1 cellular context compared by ENCODE assay signal in genomic region chr10:95264227-95265051, GRCh38.
TF ChIP-seq lines count a peak whose summit lies in the region.

No MANE protein-coding gene starts in this region.

TF ChIP-seq in A549, 52 proteins besides CTCF, POLR2A, EP300 and RAD21 (continued from another document):
- TF ChIP-seq USF2 (IDR thresholded peaks at IDR 0.05), result no peak
- no peak for TF ChIP-seq RFX5 (IDR thresholded peaks at IDR 0.05)
- no peak for TF ChIP-seq FOSL2 (IDR thresholded peaks at IDR 0.05)
- no peak for TF ChIP-seq FOSL2 (CRISPR knock-in tag; IDR thresholded peaks at IDR 0.05)
- TF ChIP-seq KDM1A (IDR thresholded peaks at IDR 0.05; ENCODE audit: low read depth), result no peak
- no peak for TF ChIP-seq ZC3H11A (IDR thresholded peaks at IDR 0.05)
- TF ChIP-seq, protein P1, sequence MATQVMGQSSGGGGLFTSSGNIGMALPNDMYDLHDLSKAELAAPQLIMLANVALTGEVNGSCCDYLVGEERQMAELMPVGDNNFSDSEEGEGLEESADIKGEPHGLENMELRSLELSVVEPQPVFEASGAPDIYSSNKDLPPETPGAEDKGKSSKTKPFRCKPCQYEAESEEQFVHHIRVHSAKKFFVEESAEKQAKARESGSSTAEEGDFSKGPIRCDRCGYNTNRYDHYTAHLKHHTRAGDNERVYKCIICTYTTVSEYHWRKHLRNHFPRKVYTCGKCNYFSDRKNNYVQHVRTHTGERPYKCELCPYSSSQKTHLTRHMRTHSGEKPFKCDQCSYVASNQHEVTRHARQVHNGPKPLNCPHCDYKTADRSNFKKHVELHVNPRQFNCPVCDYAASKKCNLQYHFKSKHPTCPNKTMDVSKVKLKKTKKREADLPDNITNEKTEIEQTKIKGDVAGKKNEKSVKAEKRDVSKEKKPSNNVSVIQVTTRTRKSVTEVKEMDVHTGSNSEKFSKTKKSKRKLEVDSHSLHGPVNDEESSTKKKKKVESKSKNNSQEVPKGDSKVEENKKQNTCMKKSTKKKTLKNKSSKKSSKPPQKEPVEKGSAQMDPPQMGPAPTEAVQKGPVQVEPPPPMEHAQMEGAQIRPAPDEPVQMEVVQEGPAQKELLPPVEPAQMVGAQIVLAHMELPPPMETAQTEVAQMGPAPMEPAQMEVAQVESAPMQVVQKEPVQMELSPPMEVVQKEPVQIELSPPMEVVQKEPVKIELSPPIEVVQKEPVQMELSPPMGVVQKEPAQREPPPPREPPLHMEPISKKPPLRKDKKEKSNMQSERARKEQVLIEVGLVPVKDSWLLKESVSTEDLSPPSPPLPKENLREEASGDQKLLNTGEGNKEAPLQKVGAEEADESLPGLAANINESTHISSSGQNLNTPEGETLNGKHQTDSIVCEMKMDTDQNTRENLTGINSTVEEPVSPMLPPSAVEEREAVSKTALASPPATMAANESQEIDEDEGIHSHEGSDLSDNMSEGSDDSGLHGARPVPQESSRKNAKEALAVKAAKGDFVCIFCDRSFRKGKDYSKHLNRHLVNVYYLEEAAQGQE (IDR thresholded peaks at IDR 0.05), result no peak
- no peak for TF ChIP-seq EHF (CRISPR knock-in tag; IDR thresholded peaks at IDR 0.05)
- TF ChIP-seq PBX3 (IDR thresholded peaks at IDR 0.05), result no peak
- no peak for TF ChIP-seq BHLHE40 (IDR thresholded peaks at IDR 0.05; ENCODE audit: low read depth, low read length)
- no peak for TF ChIP-seq NPAS2 (CRISPR knock-in tag; IDR thresholded peaks at IDR 0.05; ENCODE audit: borderline replicate concordance)
- no peak for TF ChIP-seq NR3C1 (IDR thresholded peaks at IDR 0.05)
- no peak for TF ChIP-seq TFCP2L1 (CRISPR knock-in tag; IDR thresholded peaks at IDR 0.05)
- no peak for TF ChIP-seq JUN (IDR thresholded peaks at IDR 0.05)
- TF ChIP-seq SREBF2 (IDR thresholded peaks at IDR 0.05), result no peak
